In genomic region chr17:34025179-34025551, GRCh38 we compare ENCODE assay signal across 13 cellular contexts.
"Had no signal": no experiment of that assay in that cellular context is flagged by ENCODE, and none has a peak within 500 bp of the region (broad histone marks: within the 10 kb centered on the region; RNA-seq: fewer than 3 reads in every experiment).

No MANE protein-coding gene starts in this region.

- H3K4me2 ChIP-seq: hepatocyte had no signal

- ATAC-seq: activated CD8-positive, alpha-beta T cell treated with anti-CD3 and anti-CD28 coated beads, Interleukin-2, amount 10 ng/mL, durations not matched to agents 7 days and 5 days; body of pancreas; sciatic nerve had no signal

- H3K27me3 ChIP-seq: colonic mucosa, hepatocyte had no signal

- DNase-seq: activated CD4-positive, alpha-beta T cell treated with anti-CD3 and anti-CD28 coated beads, Interleukin-2, amount 10 ng/mL, durations not matched to agents 7 days and 5 days; activated CD4-positive, CD25-positive, alpha-beta regulatory T cell; activated CD8-positive, alpha-beta T cell treated with anti-CD3 and anti-CD28 coated beads, Interleukin-2, amount 10 ng/mL, durations not matched to agents 7 days and 5 days; activated naive CD4-positive, alpha-beta T cell treated with Interleukin-2 at 50 U/mL for 16 hours; activated naive CD8-positive, alpha-beta T cell treated with anti-CD3 and anti-CD28 coated beads, Interleukin-2, amount 10 ng/mL, durations not matched to agents 7 days and 5 days; activated T-cell treated with anti-CD3 and anti-CD28 coated beads, Interleukin-2, amount 50 U/mL, for 24 hours; body of pancreas; colonic mucosa; nephron progenitor cell; stimulated activated CD4-positive, alpha-beta T cell treated with anti-CD3 and anti-CD28 coated beads, Interleukin-4, amount 100 ng/mL, for 24 hours had no signal

- H3K36me3 ChIP-seq: colonic mucosa had no signal

- H3K27ac ChIP-seq: body of pancreas, colonic mucosa, hepatocyte had no signal

- H2AFZ ChIP-seq: hepatocyte had no signal

- H3K9me3 ChIP-seq: body of pancreas, colonic mucosa had no signal

- H3K4me1 ChIP-seq: body of pancreas, colonic mucosa had no signal

- H3K79me2 ChIP-seq: hepatocyte had no signal

- H3K4me3 ChIP-seq: body of pancreas, colonic mucosa, hepatocyte, lung had no signal
